In genomic region chr1:116166011-116166571, GRCh38 we compare ENCODE assay signal across 12 cellular contexts. TPM values are rescaled to one million over a fixed set of nuclear protein-coding genes. Genes with fewer than 3 reads are reported as not detected.
"Had no signal": no experiment of that assay in that cellular context is flagged by ENCODE, and none has a peak within 500 bp of the region (broad histone marks: within the 10 kb centered on the region; RNA-seq: fewer than 3 reads in every experiment).

No MANE protein-coding gene starts in this region.

- ATAC-seq: activated CD4-positive, CD25-positive, alpha-beta regulatory T cell treated with anti-CD3 and anti-CD28 coated beads, Interleukin-2, amount 50 U/mL, for 24 hours; left colon; stimulated activated naive B cell treated with anti-CD40 and anti-IgM and Interleukin-4, amounts not matched to agents 10 μg/mL and 1 μg/mL and 100 μg/mL, for 72 hours had no signal

- H3K9me3 ChIP-seq: ovary had no signal

- H3K36me3 ChIP-seq: ovary had no signal

- DNase-seq: activated CD4-positive, alpha-beta T cell treated with anti-CD3 and anti-CD28 coated beads, Interleukin-2, amount 50 U/mL, for 4 hours; activated T-cell treated with anti-CD3 and anti-CD28 coated beads, Interleukin-2, amount 50 U/mL, for 48 hours; glutamatergic neuron; left colon; retina; SIG-M5; stimulated activated naive B cell treated with anti-CD40 and anti-IgM and Interleukin-4, amounts not matched to agents 10 μg/mL and 1 μg/mL and 100 μg/mL, for 72 hours; T-helper 2 cell had no signal

- H3K27me3 Mint-ChIP-seq: memory B cell had no signal

- H3K9me3 Mint-ChIP-seq: memory B cell; stimulated activated naive B cell treated with anti-CD40 and anti-IgM and Interleukin-4, amounts not matched to agents 10 μg/mL and 1 μg/mL and 100 μg/mL, for 72 hours had no signal

- H3K36me3 Mint-ChIP-seq: memory B cell; stimulated activated naive B cell treated with anti-CD40 and anti-IgM and Interleukin-4, amounts not matched to agents 10 μg/mL and 1 μg/mL and 100 μg/mL, for 72 hours had no signal

- H3K4me3 ChIP-seq: ovary, smooth muscle cell had no signal

- H3K27ac Mint-ChIP-seq: memory B cell; stimulated activated naive B cell treated with anti-CD40 and anti-IgM and Interleukin-4, amounts not matched to agents 10 μg/mL and 1 μg/mL and 100 μg/mL, for 72 hours had no signal

- H3K27ac ChIP-seq: ovary had no signal

- H3K4me3 Mint-ChIP-seq: memory B cell; stimulated activated naive B cell treated with anti-CD40 and anti-IgM and Interleukin-4, amounts not matched to agents 10 μg/mL and 1 μg/mL and 100 μg/mL, for 72 hours had no signal

- H3K27me3 ChIP-seq: ovary had no signal

RNA-seq across cellular contexts. Expression of gene MAB21L3, which starts 54.9 kb away (rescaled TPM):
- total RNA-seq: ovary had no signal
